9 cellular contexts compared by ENCODE assay signal in the genomic region with DNA sequence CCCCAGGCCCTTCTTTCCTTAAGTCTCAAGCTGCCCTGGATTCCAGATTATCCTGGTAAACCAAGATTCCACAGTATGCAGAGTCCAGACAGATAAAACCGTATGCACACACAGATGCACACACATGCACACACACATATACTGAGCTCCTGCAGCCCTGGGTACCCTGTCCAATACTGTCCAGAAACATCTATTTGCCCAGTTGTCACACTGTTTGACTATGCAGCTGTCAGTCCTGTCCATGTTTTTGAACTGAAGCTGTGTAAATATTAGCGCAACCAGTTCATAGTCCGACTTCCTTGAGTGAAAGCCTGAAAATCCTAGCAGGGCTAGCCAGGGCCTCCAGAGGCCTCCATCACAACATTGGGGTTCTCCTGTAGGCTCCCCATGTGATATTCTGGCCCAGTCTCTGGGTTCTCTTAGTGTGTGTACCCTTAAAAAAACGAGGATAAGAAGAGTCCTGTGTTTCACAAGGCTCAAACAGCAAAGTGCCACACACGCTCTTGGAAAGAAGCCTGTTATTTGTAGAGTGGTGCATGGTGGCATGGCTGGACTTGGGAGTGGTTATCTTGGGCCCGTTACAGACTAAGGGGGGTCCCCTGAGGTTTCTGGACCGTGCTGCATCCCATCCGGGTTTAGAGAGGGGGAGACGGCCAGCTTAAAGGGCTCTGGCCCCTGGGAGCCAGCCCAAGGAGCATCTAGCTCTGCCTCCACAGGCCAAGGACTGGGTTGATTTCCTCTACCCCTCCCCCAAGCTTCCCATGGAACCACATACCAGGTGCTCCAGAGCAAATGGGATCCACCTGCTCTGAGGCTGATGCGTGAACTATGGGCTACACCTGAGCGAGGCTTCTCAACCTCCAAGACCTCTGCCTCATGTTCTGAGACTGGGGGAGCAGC.
DNase-seq lines count a peak whose midpoint lies in the region; ATAC-seq, FAIRE-seq and TF ChIP-seq lines count a peak whose summit lies in the region.
"Had no signal": no experiment of that assay in that cellular context is flagged by ENCODE, and none has a peak within 500 bp of the region (broad histone marks: within the 10 kb centered on the region; RNA-seq: fewer than 3 reads in every experiment).

No MANE protein-coding gene starts in this region.

- peaks cover 65% of the 10 kb centered on the region for H3K79me2 ChIP-seq in SK-N-SH (ENCODE audit: insufficient read depth)

- TF ChIP-seq POLR2A in adrenal gland (IDR thresholded peaks at IDR 0.05) = no peak
- TF ChIP-seq POLR2A in GM12892 (IDR thresholded peaks at IDR 0.05; ENCODE audit: low read depth, low read length) = no peak

- H3K27me3 ChIP-seq in SK-N-SH (ENCODE audit: insufficient read depth) = no peaks in the 10 kb centered on the region
- H3K27me3 ChIP-seq in adrenal gland = no peaks in the 10 kb centered on the region
- H3K27me3 ChIP-seq in lower lobe of right lung (ENCODE audit: low read depth) = no peaks in the 10 kb centered on the region
- no peaks in the 10 kb centered on the region for H3K27me3 ChIP-seq in tibial artery

- 87% methylated on average over 11 of the region's 11 CpGs for WGBS in SK-N-SH (ENCODE audit: low lambda C conversion rate)
- 70 to 74% (median 73%) methylated on average over 11 of the region's 11 CpGs for WGBS in adrenal gland, 4 donors

- H2AFZ ChIP-seq in SK-N-SH (ENCODE audit: low read depth) = no peak overlapping the region

- no peak for DNase-seq in SK-N-SH
- no peak for DNase-seq in adrenal gland
- no peak for DNase-seq in lower lobe of right lung
- no peak for DNase-seq in tibial artery
- DNase-seq in GM12892 (ENCODE audit: insufficient read length) = no peak
- no peak for DNase-seq in mucosa of gallbladder (ENCODE audit: low spot score)
- no peak for DNase-seq in activated CD4-positive, alpha-beta T cell treated with anti-CD3 and anti-CD28 coated beads for 48 hours
- DNase-seq: activated CD8-positive, alpha-beta T cell treated with anti-CD3 and anti-CD28 coated beads, Interleukin-2, amount 10 ng/mL, durations not matched to agents 7 days and 5 days had no signal

- FAIRE-seq in GM12892 (lab: Jason Lieb, UNC) = no peak

- POLR2A ChIA-PET in SK-N-SH (lab: Yijun Ruan, JAX) = interaction anchor here (1.1 kb wide), 1 partner anchor 125 kb away, joined by 3 read pairs; no protein-coding TSS in a partner anchor

- H3F3A ChIP-seq in SK-N-SH (replicated peaks; ENCODE audit: insufficient read depth) = no peaks in the 10 kb centered on the region

- CTCF ChIA-PET in SK-N-SH (lab: Yijun Ruan, JAX) = interaction anchor here (0.8 to 5.4 kb wide), 10 partner anchors 10 to 97 kb away, joined by 3 to 26 read pairs (median 4); no protein-coding TSS in a partner anchor

- TF ChIP-seq CTCF in SK-N-SH (IDR thresholded peaks at IDR 0.05) (no peak), adrenal gland (IDR thresholded peaks at IDR 0.05) (no peak), lower lobe of right lung (IDR thresholded peaks at IDR 0.05) (no peak), tibial artery (IDR thresholded peaks at IDR 0.05) (no peak)

- H3K9ac ChIP-seq in SK-N-SH = no peak overlapping the region

- TF ChIP-seq RAD21 in SK-N-SH (IDR thresholded peaks at IDR 0.05; ENCODE audit: low read length) = no peak

- H3K4me2 ChIP-seq in SK-N-SH = 0 out of 2 replicates have a peak overlapping the region, but pooled peaks have one; percentile 11

- H3K9me3 ChIP-seq in SK-N-SH (no peaks in the 10 kb centered on the region), adrenal gland (replicated peaks in 1 of 3) (no peaks in the 10 kb centered on the region), lower lobe of right lung (no peaks in the 10 kb centered on the region), tibial artery (no peaks in the 10 kb centered on the region)

- H3K27ac ChIP-seq in SK-N-SH (ENCODE audit: low read depth in 2 of 2, low read length in 1 of 2) (no peak overlapping the region; a peak in 1 of 4 replicates), adrenal gland (peak overlapping the region; percentile 6 to 87 (median 63)), lower lobe of right lung (peak overlapping the region; percentile 62), tibial artery (peak overlapping the region; percentile 21 to 94)

- no peaks in the 10 kb centered on the region for H3K9me2 ChIP-seq in SK-N-SH

- H3K4me1 ChIP-seq in SK-N-SH (ENCODE audit: control insufficient read depth in 1 of 2, insufficient read depth in 2 of 2, low read depth in 1 of 2, low read length in 1 of 2) = peaks cover 0 to 65% of the 10 kb centered on the region in 2 experiments; a peak in 2 of 4 replicates
- H3K4me1 ChIP-seq in adrenal gland (replicated peaks in 1 of 2) = peaks cover 58 to 75% of the 10 kb centered on the region in 2 donors
- peaks cover 79% of the 10 kb centered on the region for H3K4me1 ChIP-seq in lower lobe of right lung
- H3K4me1 ChIP-seq in tibial artery = peaks cover 6 to 91% (median 86%) of the 10 kb centered on the region in 4 donors

- no peak for TF ChIP-seq EP300 in SK-N-SH (IDR thresholded peaks at IDR 0.05; ENCODE audit: borderline replicate concordance in 1 of 2, low read depth in 1 of 2, low read length in 1 of 2)

- H3K4me3 ChIP-seq in SK-N-SH (ENCODE audit: low read depth in 2 of 2, low read length in 1 of 2) (no peak overlapping the region), adrenal gland (no peak overlapping the region), lower lobe of right lung (no peak overlapping the region), tibial artery (peak overlapping the region in 1 of 2 donors; percentile 13)

- intact Hi-C loops in adrenal gland (cut with DNase I) (no loop called here), lower lobe of right lung (cut with DNase I) (no loop called here), tibial artery (cut with DNase I; ENCODE audit: low total_unique reads) (no loop called here)

- H3K36me3 ChIP-seq in SK-N-SH (replicated peaks in 1 of 2; ENCODE audit: control insufficient read depth in 1 of 2, insufficient read depth in 2 of 2, low read length in 1 of 2) (peaks cover 0 to 2% of the 10 kb centered on the region in 2 experiments), adrenal gland (replicated peaks in 1 of 2) (no peaks in the 10 kb centered on the region), lower lobe of right lung (peaks cover 5% of the 10 kb centered on the region), tibial artery (no peaks in the 10 kb centered on the region)

- ATAC-seq in SK-N-SH treated with all-trans-retinoic acid at 6 μM for 48 hours (no peak), lower lobe of right lung (no peak)
- ATAC-seq: activated CD8-positive, alpha-beta T cell treated with anti-CD3 and anti-CD28 coated beads, Interleukin-2, amount 10 ng/mL, durations not matched to agents 7 days and 5 days had no signal

- H4K20me1 ChIP-seq in SK-N-SH (ENCODE audit: insufficient read depth) = peaks cover 64% of the 10 kb centered on the region

TF ChIP-seq in SK-N-SH, 30 proteins besides CTCF, POLR2A, EP300 and RAD21 (continues in another document):
- no peak for TF ChIP-seq ZBTB33 (IDR thresholded peaks at IDR 0.05; ENCODE audit: borderline replicate concordance, low read depth)
- TF ChIP-seq USF2 (IDR thresholded peaks at IDR 0.05; ENCODE audit: borderline replicate concordance, low read depth, low read length) = no peak
- no peak for TF ChIP-seq RFX5 (IDR thresholded peaks at IDR 0.05; ENCODE audit: low read length)

TF ChIP-seq in SK-N-SH treated with all-trans-retinoic acid at 6 μM for 48 hours, 23 proteins besides CTCF, POLR2A, EP300 and RAD21 (continues in another document):
- TF ChIP-seq GLIS3 (CRISPR knock-in tag; IDR thresholded peaks at IDR 0.05) (no peak), OSR1 (CRISPR knock-in tag; IDR thresholded peaks at IDR 0.05) (no peak), ZNF8 (CRISPR knock-in tag; IDR thresholded peaks at IDR 0.05) (no peak), ZFP3 (CRISPR knock-in tag; IDR thresholded peaks at IDR 0.05) (no peak), ZNF70 (CRISPR knock-in tag; IDR thresholded peaks at IDR 0.05) (no peak), ZNF565 (CRISPR knock-in tag; conservative IDR thresholded peaks at IDR 0.05; ENCODE audit: low read depth) (no peak)
- TF ChIP-seq, protein P1, sequence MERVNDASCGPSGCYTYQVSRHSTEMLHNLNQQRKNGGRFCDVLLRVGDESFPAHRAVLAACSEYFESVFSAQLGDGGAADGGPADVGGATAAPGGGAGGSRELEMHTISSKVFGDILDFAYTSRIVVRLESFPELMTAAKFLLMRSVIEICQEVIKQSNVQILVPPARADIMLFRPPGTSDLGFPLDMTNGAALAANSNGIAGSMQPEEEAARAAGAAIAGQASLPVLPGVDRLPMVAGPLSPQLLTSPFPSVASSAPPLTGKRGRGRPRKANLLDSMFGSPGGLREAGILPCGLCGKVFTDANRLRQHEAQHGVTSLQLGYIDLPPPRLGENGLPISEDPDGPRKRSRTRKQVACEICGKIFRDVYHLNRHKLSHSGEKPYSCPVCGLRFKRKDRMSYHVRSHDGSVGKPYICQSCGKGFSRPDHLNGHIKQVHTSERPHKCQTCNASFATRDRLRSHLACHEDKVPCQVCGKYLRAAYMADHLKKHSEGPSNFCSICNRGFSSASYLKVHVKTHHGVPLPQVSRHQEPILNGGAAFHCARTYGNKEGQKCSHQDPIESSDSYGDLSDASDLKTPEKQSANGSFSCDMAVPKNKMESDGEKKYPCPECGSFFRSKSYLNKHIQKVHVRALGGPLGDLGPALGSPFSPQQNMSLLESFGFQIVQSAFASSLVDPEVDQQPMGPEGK (CRISPR knock-in tag; IDR thresholded peaks at IDR 0.05; ENCODE audit: borderline replicate concordance) = no peak
- TF ChIP-seq, protein P2, sequence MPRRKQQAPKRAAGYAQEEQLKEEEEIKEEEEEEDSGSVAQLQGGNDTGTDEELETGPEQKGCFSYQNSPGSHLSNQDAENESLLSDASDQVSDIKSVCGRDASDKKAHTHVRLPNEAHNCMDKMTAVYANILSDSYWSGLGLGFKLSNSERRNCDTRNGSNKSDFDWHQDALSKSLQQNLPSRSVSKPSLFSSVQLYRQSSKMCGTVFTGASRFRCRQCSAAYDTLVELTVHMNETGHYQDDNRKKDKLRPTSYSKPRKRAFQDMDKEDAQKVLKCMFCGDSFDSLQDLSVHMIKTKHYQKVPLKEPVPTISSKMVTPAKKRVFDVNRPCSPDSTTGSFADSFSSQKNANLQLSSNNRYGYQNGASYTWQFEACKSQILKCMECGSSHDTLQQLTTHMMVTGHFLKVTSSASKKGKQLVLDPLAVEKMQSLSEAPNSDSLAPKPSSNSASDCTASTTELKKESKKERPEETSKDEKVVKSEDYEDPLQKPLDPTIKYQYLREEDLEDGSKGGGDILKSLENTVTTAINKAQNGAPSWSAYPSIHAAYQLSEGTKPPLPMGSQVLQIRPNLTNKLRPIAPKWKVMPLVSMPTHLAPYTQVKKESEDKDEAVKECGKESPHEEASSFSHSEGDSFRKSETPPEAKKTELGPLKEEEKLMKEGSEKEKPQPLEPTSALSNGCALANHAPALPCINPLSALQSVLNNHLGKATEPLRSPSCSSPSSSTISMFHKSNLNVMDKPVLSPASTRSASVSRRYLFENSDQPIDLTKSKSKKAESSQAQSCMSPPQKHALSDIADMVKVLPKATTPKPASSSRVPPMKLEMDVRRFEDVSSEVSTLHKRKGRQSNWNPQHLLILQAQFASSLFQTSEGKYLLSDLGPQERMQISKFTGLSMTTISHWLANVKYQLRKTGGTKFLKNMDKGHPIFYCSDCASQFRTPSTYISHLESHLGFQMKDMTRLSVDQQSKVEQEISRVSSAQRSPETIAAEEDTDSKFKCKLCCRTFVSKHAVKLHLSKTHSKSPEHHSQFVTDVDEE (CRISPR knock-in tag; IDR thresholded peaks at IDR 0.05) = no peak

Comparison
In these comparisons a context has a peak if more than half of its experiments do, and no peak if none do; other contexts are left out.
1. H3K27ac ChIP-seq: peak in adrenal gland (5 of 5), lower lobe of right lung (single experiment) and tibial artery (2 of 2); none in SK-N-SH (0 of 2).